ENCODE assay signal across 19 cellular contexts in the genomic region with DNA sequence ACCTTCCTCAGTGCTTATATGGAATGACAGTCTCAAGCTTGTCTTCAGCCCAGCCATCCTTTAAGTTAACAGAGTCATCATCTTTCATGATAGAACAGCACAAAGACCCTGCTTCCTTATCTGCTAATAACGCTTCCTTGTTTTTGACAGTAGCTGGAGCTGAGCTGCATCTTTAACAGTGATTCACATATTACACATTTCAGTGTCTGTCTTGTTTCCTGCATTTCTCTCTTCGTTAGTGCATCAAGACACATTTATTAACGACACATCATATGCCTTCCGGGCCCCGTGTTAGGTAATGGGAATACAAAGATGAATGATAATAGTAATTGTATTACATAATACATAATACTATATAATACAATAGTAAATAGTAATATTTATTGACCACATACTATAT. TPM values are rescaled to one million over a fixed set of nuclear protein-coding genes. Genes with fewer than 3 reads are reported as not detected.
DNase-seq lines count a peak whose midpoint lies in the region; ATAC-seq and TF ChIP-seq lines count a peak whose summit lies in the region.
"Had no signal": no experiment of that assay in that cellular context is flagged by ENCODE, and none has a peak within 500 bp of the region (broad histone marks: within the 10 kb centered on the region; RNA-seq: fewer than 3 reads in every experiment).

No MANE protein-coding gene starts in this region.

- no peak overlapping the region for H2BK120ac ChIP-seq in mesenchymal stem cell (ENCODE audit: low read depth, low read length)

- H3K14ac ChIP-seq in mesenchymal stem cell (ENCODE audit: low read length in 2 of 2), result no peak overlapping the region

- no peak overlapping the region for H2BK15ac ChIP-seq in mesenchymal stem cell (ENCODE audit: low read depth, poor library complexity, severe bottlenecking)

- H2BK12ac ChIP-seq in mesenchymal stem cell (ENCODE audit: low read length in 2 of 2), result no peak overlapping the region

- no peak overlapping the region for H3K4ac ChIP-seq in mesenchymal stem cell (ENCODE audit: low read depth in 1 of 2, low read length in 2 of 2)

- H3K4me2 ChIP-seq in mesenchymal stem cell (ENCODE audit: low read length, poor library complexity, severe bottlenecking), result no peak overlapping the region
- H3K4me2 ChIP-seq: neural progenitor cell had no signal

- H2AK5ac ChIP-seq in mesenchymal stem cell (ENCODE audit: low read length, severe bottlenecking), result no peak overlapping the region

- H3K4me1 ChIP-seq in mesenchymal stem cell (ENCODE audit: control insufficient read depth, insufficient read depth, low read depth, low read length), result peaks cover 7% of the 10 kb centered on the region
- H3K4me1 ChIP-seq: neural progenitor cell, testis had no signal

- H3K9me3 ChIP-seq in mesenchymal stem cell (ENCODE audit: control insufficient read depth, low read length), result no peaks in the 10 kb centered on the region
- H3K9me3 ChIP-seq: MG63, testis had no signal

- ATAC-seq in HG03196 (IDR thresholded peaks at IDR 0.05; ENCODE audit: unreplicated experiment), result no peak
- ATAC-seq: GM12878, Right ventricle myocardium inferior, T-helper 17 cell had no signal

- H3K27ac ChIP-seq in mesenchymal stem cell (ENCODE audit: low read length, poor library complexity, severe bottlenecking), result peak overlapping the region; percentile 78
- H3K27ac ChIP-seq: neural progenitor cell, testis had no signal

- TF ChIP-seq CTCF in cardiac fibroblast (IDR thresholded peaks at IDR 0.05; ENCODE audit: low read depth, low read length), result no peak

- WGBS in mesenchymal stem cell, result 41% methylated on average over 1 of the region's 5 CpGs

- no peak overlapping the region for H3K23ac ChIP-seq in mesenchymal stem cell (ENCODE audit: low read length in 2 of 2)

- no peaks in the 10 kb centered on the region for H3K79me1 ChIP-seq in mesenchymal stem cell (replicated peaks; ENCODE audit: low read length, poor library complexity, severe bottlenecking)

- H2AFZ ChIP-seq in mesenchymal stem cell (ENCODE audit: low read depth, low read length), result no peak overlapping the region
- H2AFZ ChIP-seq: neural progenitor cell had no signal

- H3K18ac ChIP-seq in mesenchymal stem cell (ENCODE audit: low read depth in 1 of 2, low read length in 2 of 2), result no peak overlapping the region

- no peak overlapping the region for H3K9ac ChIP-seq in mesenchymal stem cell (ENCODE audit: low read length)
- H3K9ac ChIP-seq: neural progenitor cell had no signal

- H3K27me3 ChIP-seq in mesenchymal stem cell (ENCODE audit: control insufficient read depth in 1 of 2, insufficient read depth in 1 of 2, low read length in 2 of 2), result no peaks in the 10 kb centered on the region
- H3K27me3 ChIP-seq: MG63, neural progenitor cell, testis had no signal

- DNase-seq in EL, result peak; percentile 82
- DNase-seq in cardiac fibroblast (ENCODE audit: low read depth in 2 of 2), result peak; percentile 31 to 87
- DNase-seq in mesenchymal stem cell, result peak; percentile 71
- DNase-seq in ecto neural progenitor cell (ENCODE audit: low spot score), result no peak
- DNase-seq in activated naive CD4-positive, alpha-beta T cell treated with anti-CD3 and anti-CD28 coated beads, Interleukin-2, amount 50 U/mL, for 16 hours, result no peak
- DNase-seq in T-helper 1 cell, result no peak
- DNase-seq: activated naive CD8-positive, alpha-beta T cell treated with anti-CD3 and anti-CD28 coated beads for 36 hours; caudate nucleus; effector CD8-positive, alpha-beta T cell; GDM1; MG63; NCI-H226; T-helper 17 cell; testis had no signal

- H4K8ac ChIP-seq in mesenchymal stem cell (ENCODE audit: low read length), result no peak overlapping the region

- no peak overlapping the region for H2BK5ac ChIP-seq in mesenchymal stem cell (ENCODE audit: low read depth, low read length, poor library complexity, severe bottlenecking)

- H3K4me3 ChIP-seq in cardiac fibroblast (replicated peaks in 1 of 2; ENCODE audit: low read depth in 2 of 2, low read length in 2 of 2) (no peak overlapping the region), mesenchymal stem cell (ENCODE audit: insufficient read depth in 1 of 2, low read depth in 1 of 2, low read length in 2 of 2) (no peak overlapping the region)
- H3K4me3 ChIP-seq: GM12878, MG63, neural progenitor cell, testis had no signal

- H3K36me3 ChIP-seq in mesenchymal stem cell (ENCODE audit: control insufficient read depth in 1 of 2, insufficient read depth in 2 of 2, low read depth in 1 of 2, low read length in 2 of 2), result no peaks in the 10 kb centered on the region
- H3K36me3 ChIP-seq: MG63, neural progenitor cell had no signal

- no peak overlapping the region for H4K91ac ChIP-seq in mesenchymal stem cell (ENCODE audit: low read length)

TF ChIP-seq in PFSK-1, 5 proteins besides CTCF, POLR2A, EP300 and RAD21:
- TF ChIP-seq SIN3A (IDR thresholded peaks at IDR 0.05; ENCODE audit: borderline replicate concordance, insufficient read depth, low read length) (peak; percentile 66; the same call in 1 of the 2 replicates), POLR2AphosphoS5 (IDR thresholded peaks at IDR 0.05; ENCODE audit: low read depth, low read length) (no peak)

RNA-seq across cellular contexts. Expression of gene GREM1, which starts 30.2 kb away (rescaled TPM):
- 1.0 TPM for polyA plus RNA-seq in PFSK-1 (2012; ENCODE audit: insufficient read length, low read depth)
- 20.7 TPM for polyA plus RNA-seq in mesenchymal stem cell (2013, experiment 1 of 2)
- 22.2 TPM for polyA plus RNA-seq in mesenchymal stem cell (2013, experiment 2 of 2)

RNA-seq across cellular contexts. Expression of gene SCG5, which starts 46.0 kb away (rescaled TPM):
- polyA plus RNA-seq in PFSK-1 (2012; ENCODE audit: insufficient read length, low read depth), result 41.6 TPM
- polyA plus RNA-seq in mesenchymal stem cell (2013, experiment 1 of 2), result 1.5 TPM
- polyA plus RNA-seq in mesenchymal stem cell (2013, experiment 2 of 2), result 2.4 TPM

Comparison
In these comparisons a context has a peak if more than half of its experiments do, and no peak if none do; other contexts are left out.
1. DNase-seq: peak in EL (single experiment), cardiac fibroblast (2 of 2) and mesenchymal stem cell (single experiment); none in ecto neural progenitor cell (single experiment), activated naive CD4-positive, alpha-beta T cell treated with anti-CD3 and anti-CD28 coated beads, Interleukin-2, amount 50 U/mL, for 16 hours (single experiment) and T-helper 1 cell (0 of 5).